Comparison of ENCODE assay signal across 15 cellular contexts in the genomic region with DNA sequence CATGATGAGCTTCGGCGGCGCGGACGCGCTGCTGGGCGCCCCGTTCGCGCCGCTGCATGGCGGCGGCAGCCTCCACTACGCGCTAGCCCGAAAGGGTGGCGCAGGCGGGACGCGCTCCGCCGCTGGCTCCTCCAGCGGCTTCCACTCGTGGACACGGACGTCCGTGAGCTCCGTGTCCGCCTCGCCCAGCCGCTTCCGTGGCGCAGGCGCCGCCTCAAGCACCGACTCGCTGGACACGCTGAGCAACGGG. TPM values are rescaled to one million over a fixed set of nuclear protein-coding genes. Genes with fewer than 3 reads are reported as not detected.
DNase-seq lines count a peak whose midpoint lies in the region; ATAC-seq, FAIRE-seq and TF ChIP-seq lines count a peak whose summit lies in the region.
"Had no signal": no experiment of that assay in that cellular context is flagged by ENCODE, and none has a peak within 500 bp of the region (broad histone marks: within the 10 kb centered on the region; RNA-seq: fewer than 3 reads in every experiment).

No MANE protein-coding gene starts in this region.

- no peaks in the 10 kb centered on the region for H3K9me3 Mint-ChIP-seq in osteocyte (ENCODE audit: unreplicated experiment)
- H3K9me3 Mint-ChIP-seq in CD14-positive monocyte = peaks cover 0 to 16% (median 6%) of the 10 kb centered on the region in 7 donors
- H3K9me3 Mint-ChIP-seq: activated CD8-positive, alpha-beta T cell treated with anti-CD3 and anti-CD28 coated beads for 36 hours had no signal

- H3K9me3 ChIP-seq in A673 (ENCODE audit: low read depth, low read length, poor library complexity, severe bottlenecking) = no peaks in the 10 kb centered on the region
- H3K9me3 ChIP-seq in HUES6 (ENCODE audit: control insufficient read depth, insufficient read depth, low read depth, low read length) = no peaks in the 10 kb centered on the region
- no peaks in the 10 kb centered on the region for H3K9me3 ChIP-seq in endothelial cell of umbilical vein (replicated peaks; ENCODE audit: control insufficient read depth, insufficient read depth, low read length)
- H3K9me3 ChIP-seq: neutrophil had no signal

- peaks cover 20% of the 10 kb centered on the region for H3K4me1 Mint-ChIP-seq in osteocyte (ENCODE audit: unreplicated experiment)
- H3K4me1 Mint-ChIP-seq in CD14-positive monocyte = peaks cover 34% of the 10 kb centered on the region

- H3K79me2 ChIP-seq in endothelial cell of umbilical vein (ENCODE audit: control insufficient read depth, insufficient read depth, low read length) = no peaks in the 10 kb centered on the region

- H3K27ac Mint-ChIP-seq in osteocyte (ENCODE audit: unreplicated experiment) (no peak overlapping the region), CD14-positive monocyte (no peak overlapping the region)
- H3K27ac Mint-ChIP-seq: activated CD8-positive, alpha-beta T cell treated with anti-CD3 and anti-CD28 coated beads for 36 hours had no signal

- TF ChIP-seq POLR2A in endothelial cell of umbilical vein (IDR thresholded peaks at IDR 0.05; ENCODE audit: low read depth, low read length) = no peak

- H3K27ac ChIP-seq in A673 (ENCODE audit: low read depth, low read length, poor library complexity, severe bottlenecking) (no peak overlapping the region), HUES6 (ENCODE audit: low read depth, low read length) (no peak overlapping the region), endothelial cell of umbilical vein (ENCODE audit: insufficient read depth, low read depth, low read length) (no peak overlapping the region)
- H3K27ac ChIP-seq: neutrophil had no signal

- intact Hi-C loops in A673 (cut with micrococcal nuclease; ENCODE audit: unreplicated experiment) = no loop called here
- intact Hi-C loops in endothelial cell of umbilical vein (cut with micrococcal nuclease) = no loop called here
- intact Hi-C loops in CD14-positive monocyte (cut with micrococcal nuclease) = no loop called here

- dilution Hi-C loops in endothelial cell of umbilical vein (cut with MboI; ENCODE audit: extremely low pct_ligation_motif_present, low sequenced_read_pairs) = no loop called here

- H3K36me3 Mint-ChIP-seq in osteocyte (ENCODE audit: unreplicated experiment) = no peaks in the 10 kb centered on the region
- H3K36me3 Mint-ChIP-seq in CD14-positive monocyte = peaks cover 2 to 6% of the 10 kb centered on the region in 2 donors

- no peaks in the 10 kb centered on the region for H3K9me1 ChIP-seq in endothelial cell of umbilical vein (replicated peaks; ENCODE audit: control insufficient read depth, extremely low read depth, insufficient read depth, low read length)

- TF ChIP-seq CTCF in A673 (conservative IDR thresholded peaks at IDR 0.05; ENCODE audit: low read depth, low read length) (no peak), endothelial cell of umbilical vein (IDR thresholded peaks at IDR 0.05; ENCODE audit: extremely low read depth in 1 of 2, insufficient read depth in 1 of 2, low read depth in 1 of 2, low read length in 2 of 2) (no peak), osteocyte (IDR thresholded peaks at IDR 0.05) (no peak), CD14-positive monocyte (IDR thresholded peaks at IDR 0.05) (no peak)

- no peaks in the 10 kb centered on the region for H4K20me1 ChIP-seq in endothelial cell of umbilical vein (replicated peaks; ENCODE audit: control insufficient read depth, extremely low read depth, insufficient read depth, low read length)

- no TSS peak for BruUV-seq in A673 (replicated peaks; lab: Mats Ljungman, UMichigan)
- BruUV-seq in endothelial cell of umbilical vein (replicated peaks; lab: Mats Ljungman, UMichigan) = no TSS peak

- peak overlapping the region; percentile 37 for H3K9ac ChIP-seq in HUES6 (ENCODE audit: low read length)
- no peak overlapping the region for H3K9ac ChIP-seq in endothelial cell of umbilical vein (replicated peaks; ENCODE audit: extremely low read depth, insufficient read depth, low read length)

- peak overlapping the region; percentile 21 for H3K4me3 ChIP-seq in A673 (ENCODE audit: low read depth, low read length, poor library complexity, severe bottlenecking)
- H3K4me3 ChIP-seq in HUES6 (ENCODE audit: low read depth, low read length) = peak overlapping the region; percentile 64
- H3K4me3 ChIP-seq in endothelial cell of umbilical vein (replicated peaks in 1 of 3; ENCODE audit: insufficient read depth in 1 of 3, low read depth in 1 of 3, low read length in 3 of 3) = no peak overlapping the region

- H3K4me1 ChIP-seq in A673 (ENCODE audit: insufficient read depth, low read length, poor library complexity, severe bottlenecking) (peaks cover 9% of the 10 kb centered on the region), HUES6 (ENCODE audit: control insufficient read depth, insufficient read depth, low read length) (peaks cover 32% of the 10 kb centered on the region), endothelial cell of umbilical vein (ENCODE audit: control insufficient read depth, extremely low read depth, insufficient read depth, low read length) (peaks cover 5% of the 10 kb centered on the region)

- no peaks in the 10 kb centered on the region for H3K36me3 ChIP-seq in A673 (ENCODE audit: insufficient read depth, low read length, poor library complexity, severe bottlenecking)
- peaks cover 3% of the 10 kb centered on the region; the same call in 1 of the 2 replicates for H3K36me3 ChIP-seq in HUES6 (ENCODE audit: control insufficient read depth, insufficient read depth, low read length)
- H3K36me3 ChIP-seq in endothelial cell of umbilical vein (ENCODE audit: control insufficient read depth in 2 of 2, extremely low read depth in 1 of 2, insufficient read depth in 2 of 2, low read length in 2 of 2) = no peaks in the 10 kb centered on the region
- H3K36me3 ChIP-seq: neutrophil had no signal

- peaks cover 33% of the 10 kb centered on the region for H3K27me3 ChIP-seq in A673 (replicated peaks; ENCODE audit: insufficient read depth, low read depth, low read length, poor library complexity)
- peaks cover 69% of the 10 kb centered on the region for H3K27me3 ChIP-seq in HUES6 (ENCODE audit: control insufficient read depth, insufficient read depth, low read length)
- H3K27me3 ChIP-seq in endothelial cell of umbilical vein (ENCODE audit: control insufficient read depth in 2 of 2, insufficient read depth in 2 of 2, low read length in 2 of 2) = peaks cover 48% of the 10 kb centered on the region in 2 experiments

- no peak overlapping the region for H3K4me2 ChIP-seq in endothelial cell of umbilical vein (ENCODE audit: insufficient read depth, low read length)

- CTCF ChIA-PET in A673 (lab: Charles Lee) (no interaction called here), endothelial cell of umbilical vein (lab: Charles Lee) (interaction anchor here (1.3 kb wide), 1 partner anchor 9 kb away, joined by 6 read pairs; no protein-coding TSS in a partner anchor)

- no peak for ATAC-seq in HG02840 (IDR thresholded peaks at IDR 0.05; ENCODE audit: low FRiP score, unreplicated experiment)

- H2AFZ ChIP-seq in endothelial cell of umbilical vein (ENCODE audit: low read depth, low read length) = no peak overlapping the region

- H3K27me3 Mint-ChIP-seq in osteocyte (ENCODE audit: unreplicated experiment) (peaks cover 51% of the 10 kb centered on the region), CD14-positive monocyte (ENCODE audit: low read depth in 3 of 3) (peaks cover 39 to 62% (median 45%) of the 10 kb centered on the region in 3 donors)

- peak overlapping the region; percentile 26 for H3K4me3 Mint-ChIP-seq in osteocyte (ENCODE audit: unreplicated experiment)
- H3K4me3 Mint-ChIP-seq in CD14-positive monocyte = peak overlapping the region in 1 of 2 donors; percentile 63

- FAIRE-seq in endothelial cell of umbilical vein (lab: Jason Lieb, UNC) = no peak
- FAIRE-seq: bronchial epithelial cell had no signal

- POLR2A ChIA-PET in A673 (lab: Charles Lee; ENCODE audit: low non-redundant PET) (no interaction called here), endothelial cell of umbilical vein (lab: Charles Lee) (no interaction called here)

- DNase-seq in A673 (ENCODE audit: low spot score) = no peak
- DNase-seq in endothelial cell of umbilical vein (ENCODE audit: low read depth, low spot score) = no peak
- no peak for DNase-seq in osteocyte (ENCODE audit: extremely low spot score, unreplicated experiment)
- no peak for DNase-seq in CD14-positive monocyte (ENCODE audit: low spot score)
- no peak for DNase-seq in NCI-H2029 (lab: John Stamatoyannopoulos, UW)
- DNase-seq in activated CD4-positive, alpha-beta T cell treated with anti-CD3 and anti-CD28 coated beads, Interleukin-2, amount 50 U/mL, for 1 hour = no peak
- DNase-seq: T1000 had no signal

TF ChIP-seq in endothelial cell of umbilical vein, 7 proteins besides CTCF, POLR2A, EP300 and RAD21 (continues in another document):
- TF ChIP-seq, protein P1, sequence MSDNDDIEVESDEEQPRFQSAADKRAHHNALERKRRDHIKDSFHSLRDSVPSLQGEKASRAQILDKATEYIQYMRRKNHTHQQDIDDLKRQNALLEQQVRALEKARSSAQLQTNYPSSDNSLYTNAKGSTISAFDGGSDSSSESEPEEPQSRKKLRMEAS (IDR thresholded peaks at IDR 0.05; ENCODE audit: insufficient read depth, insufficient read length) = no peak
- peak; percentile 99 for TF ChIP-seq EZH2 (IDR thresholded peaks at IDR 0.05; ENCODE audit: borderline replicate concordance, low read depth, low read length, severe bottlenecking)

RNA-seq across cellular contexts. Expression of a gene that starts 0.2 kb away (rescaled TPM):
- total RNA-seq in A673 (2021) (21.4 and 22.0 TPM in 2 replicates), endothelial cell of umbilical vein (0.09 and 1.5 TPM in 2 replicates), osteocyte (0.62 and 1.4 TPM in 2 replicates)
- polyA plus RNA-seq in endothelial cell of umbilical vein (0.33 and 0.59 TPM in 2 replicates), CD14-positive monocyte (under 1 TPM; 0.20 to 0.74 TPM)
- polyA plus RNA-seq in endothelial cell of umbilical vein (2011; cell fraction: cytosol; rRNA removed) = 1.6 and 2.2 TPM in 2 replicates
- 0.84 and 1.4 TPM in 2 replicates for polyA plus RNA-seq in endothelial cell of umbilical vein (2011; cell fraction: nucleus; rRNA removed)
- polyA plus RNA-seq in endothelial cell of umbilical vein (2012) = 2.6 and 3.0 TPM in 2 replicates
- 0.70 and 0.74 TPM in 2 replicates for polyA minus RNA-seq in endothelial cell of umbilical vein
- not detected for polyA minus RNA-seq in endothelial cell of umbilical vein (2011; cell fraction: cytosol; rRNA and poly(A)+ RNA removed)
- polyA minus RNA-seq in endothelial cell of umbilical vein (2011; cell fraction: nucleus; rRNA and poly(A)+ RNA removed) = 0.24 and 0.34 TPM in 2 replicates

RNA-seq across cellular contexts. Expression of a gene that starts 41.8 kb away (rescaled TPM):
- total RNA-seq in A673 (2021) (not detected in 2 replicates), endothelial cell of umbilical vein (not detected in 2 replicates), osteocyte (not detected in 2 replicates)
- polyA plus RNA-seq in endothelial cell of umbilical vein (not detected in 2 replicates), CD14-positive monocyte (under 1 TPM in 1 of 2 donors, not detected in 1; 0.20 TPM)
- polyA plus RNA-seq in endothelial cell of umbilical vein (2011; cell fraction: cytosol; rRNA removed) = not detected in 2 replicates
- not detected in 2 replicates for polyA plus RNA-seq in endothelial cell of umbilical vein (2011; cell fraction: nucleus; rRNA removed)
- not detected in 2 replicates for polyA plus RNA-seq in endothelial cell of umbilical vein (2012)
- not detected in 2 replicates for polyA minus RNA-seq in endothelial cell of umbilical vein
- not detected for polyA minus RNA-seq in endothelial cell of umbilical vein (2011; cell fraction: cytosol; rRNA and poly(A)+ RNA removed)
- not detected in 2 replicates for polyA minus RNA-seq in endothelial cell of umbilical vein (2011; cell fraction: nucleus; rRNA and poly(A)+ RNA removed)
- total RNA-seq: activated CD8-positive, alpha-beta T cell treated with anti-CD3 and anti-CD28 coated beads for 36 hours; bronchial epithelial cell; LHCN-M2; lower leg skin; ureter had no signal

Comparison
In these comparisons a context has a peak if more than half of its experiments do, and no peak if none do; other contexts are left out.
1. H3K4me3 ChIP-seq: peak in A673 (single experiment) and HUES6 (single experiment); none in endothelial cell of umbilical vein (0 of 3).